8 cellular contexts compared by ENCODE assay signal in genomic region chr1:169107673-169108160, GRCh38. TPM values are rescaled to one million over a fixed set of nuclear protein-coding genes. Genes with fewer than 3 reads are reported as not detected.
DNase-seq lines count a peak whose midpoint lies in the region; ATAC-seq and TF ChIP-seq lines count a peak whose summit lies in the region.

No MANE protein-coding gene starts in this region.

- H3K27ac Mint-ChIP-seq in T-helper 2 cell treated with Interferon-gamma antibody and Interleukin-4, amounts not matched to agents 5 μg/mL and 100 μg/mL, for 36 hours: no peak overlapping the region

- intact Hi-C loops in prostate gland (cut with DNase I): loop anchor here (2.0 to 10.0 kb wide), 5 partner anchors 50 to 495 kb away; partner anchors contain the start of gene SLC19A2

- TF ChIP-seq POLR2A in prostate gland (IDR thresholded peaks at IDR 0.05): peak; percentile 40

- WGBS in prostate gland: 14% methylated on average over 7 of the region's 7 CpGs

- peak; percentile 40 for DNase-seq in T-helper 2 cell treated with Interferon-gamma antibody and Interleukin-4, amounts not matched to agents 5 μg/mL and 100 μg/mL, for 36 hours (ENCODE audit: low spot score)
- DNase-seq in T-helper 2 cell (no peak), fibroblast of villous mesenchyme (ENCODE audit: low read depth) (peak; percentile 44), prostate gland (ENCODE audit: low spot score) (no peak)
- peak; percentile 23 to 48 for DNase-seq in activated CD4-positive, alpha-beta T cell treated with anti-CD3 and anti-CD28 coated beads, Interleukin-2, amount 50 U/mL, for 48 hours

- no peaks in the 10 kb centered on the region for H3K9me3 Mint-ChIP-seq in T-helper 2 cell treated with Interferon-gamma antibody and Interleukin-4, amounts not matched to agents 5 μg/mL and 100 μg/mL, for 36 hours

- H3K9me3 ChIP-seq in prostate gland: no peaks in the 10 kb centered on the region

- peaks cover 11% of the 10 kb centered on the region for H3K36me3 Mint-ChIP-seq in T-helper 2 cell treated with Interferon-gamma antibody and Interleukin-4, amounts not matched to agents 5 μg/mL and 100 μg/mL, for 36 hours (ENCODE audit: low read depth)

- H3K4me3 ChIP-seq in fibroblast of villous mesenchyme (ENCODE audit: low read depth, low read length) (peak overlapping the region; percentile 85), prostate gland (peak overlapping the region; percentile 64 to 78)

- ATAC-seq in GM19397 (IDR thresholded peaks at IDR 0.05; ENCODE audit: unreplicated experiment) (no peak), GM21390 (IDR thresholded peaks at IDR 0.05; ENCODE audit: unreplicated experiment) (no peak), HG03442 (IDR thresholded peaks at IDR 0.05; ENCODE audit: unreplicated experiment) (no peak)

- H3K27ac ChIP-seq in prostate gland: peak overlapping the region; percentile 73 to 83

- H3K4me1 ChIP-seq in prostate gland (replicated peaks): peaks cover 6% of the 10 kb centered on the region

- H3K27me3 ChIP-seq in prostate gland (replicated peaks; ENCODE audit: insufficient read depth): no peaks in the 10 kb centered on the region

- H3K36me3 ChIP-seq in prostate gland: peaks cover 0 to 2% of the 10 kb centered on the region in 2 donors

- peaks cover 37% of the 10 kb centered on the region for H3K4me1 Mint-ChIP-seq in T-helper 2 cell treated with Interferon-gamma antibody and Interleukin-4, amounts not matched to agents 5 μg/mL and 100 μg/mL, for 36 hours (ENCODE audit: low read depth)

- peak overlapping the region; percentile 84 for H3K4me3 Mint-ChIP-seq in T-helper 2 cell treated with Interferon-gamma antibody and Interleukin-4, amounts not matched to agents 5 μg/mL and 100 μg/mL, for 36 hours

- peaks cover 14% of the 10 kb centered on the region for H3K27me3 Mint-ChIP-seq in T-helper 2 cell treated with Interferon-gamma antibody and Interleukin-4, amounts not matched to agents 5 μg/mL and 100 μg/mL, for 36 hours (ENCODE audit: low read depth)

- TF ChIP-seq CTCF in fibroblast of villous mesenchyme (IDR thresholded peaks at IDR 0.05; ENCODE audit: insufficient read depth, low read depth, low read length): no peak
- TF ChIP-seq CTCF in prostate gland (IDR thresholded peaks at IDR 0.05): no peak

RNA-seq across cellular contexts. Expression of gene ATP1B1, which starts 1.2 kb away (rescaled TPM):
- total RNA-seq in fibroblast of villous mesenchyme: 20.6 and 37.1 TPM in 2 replicates
- 100 to 1,000 TPM in 1 of 2 donors, 10 to 100 TPM in 1; 59.4 to 139 TPM for total RNA-seq in prostate gland

Comparison
In these comparisons a context has a peak if more than half of its experiments do, and no peak if none do; other contexts are left out.
1. DNase-seq: peak in T-helper 2 cell treated with Interferon-gamma antibody and Interleukin-4, amounts not matched to agents 5 μg/mL and 100 μg/mL, for 36 hours (single experiment), activated CD4-positive, alpha-beta T cell treated with anti-CD3 and anti-CD28 coated beads, Interleukin-2, amount 50 U/mL, for 48 hours (2 of 2) and fibroblast of villous mesenchyme (single experiment); none in T-helper 2 cell (0 of 5) and prostate gland (single experiment).